ENCODE assay signal across 32 cellular contexts in genomic region chr1:24363994-24364393, GRCh38. TPM values are rescaled to one million over a fixed set of nuclear protein-coding genes. Genes with fewer than 3 reads are reported as not detected.
DNase-seq lines count a peak whose midpoint lies in the region; ATAC-seq, FAIRE-seq and TF ChIP-seq lines count a peak whose summit lies in the region.
"Had no signal": no experiment of that assay in that cellular context is flagged by ENCODE, and none has a peak within 500 bp of the region (broad histone marks: within the 10 kb centered on the region; RNA-seq: fewer than 3 reads in every experiment).

No MANE protein-coding gene starts in this region.

- H3F3A ChIP-seq in SK-N-SH (replicated peaks; ENCODE audit: insufficient read depth) = peaks cover 13% of the 10 kb centered on the region

- H4K20me1 ChIP-seq in K562 (replicated peaks; ENCODE audit: control insufficient read depth, insufficient read depth, low read length) = peaks cover 14% of the 10 kb centered on the region
- H4K20me1 ChIP-seq in SK-N-SH (ENCODE audit: insufficient read depth) = no peaks in the 10 kb centered on the region

- no peak for ATAC-seq in K562
- ATAC-seq: activated CD8-positive, alpha-beta T cell treated with anti-CD3 and anti-CD28 coated beads for 36 hours; left lobe of liver had no signal

- H3K4me2 ChIP-seq in K562 (ENCODE audit: insufficient read depth, low read length) (no peak overlapping the region), SK-N-SH (no peak overlapping the region)
- H3K4me2 ChIP-seq: KMS-11 had no signal

- FAIRE-seq in K562 (lab: Jason Lieb, UNC) = no peak
- FAIRE-seq: endometrium, HTR-8/SVneo, RCC 7860 had no signal

- H2AFZ ChIP-seq in K562 (ENCODE audit: low read depth, low read length) (no peak overlapping the region), SK-N-SH (ENCODE audit: low read depth) (no peak overlapping the region)
- H2AFZ ChIP-seq: GM23248 had no signal

- TF ChIP-seq POLR2A in K562 (conservative IDR thresholded peaks at IDR 0.05) (no peak), vagina (IDR thresholded peaks at IDR 0.05) (no peak), esophagus muscularis mucosa (IDR thresholded peaks at IDR 0.05; ENCODE audit: low read depth) (no peak)

- POLR2A ChIA-PET in K562 (lab: Yijun Ruan, JAX) = interaction anchor here (0.8 kb wide), 1 partner anchor 282 kb away, joined by 6 read pairs; no protein-coding TSS in a partner anchor
- POLR2A ChIA-PET in SK-N-SH (lab: Yijun Ruan, JAX) = no interaction called here

- CTCF ChIA-PET in K562 (lab: Yijun Ruan, JAX; ENCODE audit: low intra/inter-chr PET ratio) = no interaction called here
- CTCF ChIA-PET in SK-N-SH (lab: Yijun Ruan, JAX) = interaction anchor here (0.8 to 5.1 kb wide), 3 partner anchors 27 to 214 kb away, joined by 3 to 41 read pairs (median 33); no protein-coding TSS in a partner anchor

- H3K9ac ChIP-seq in HUES48 (ENCODE audit: low read depth, low read length) (no peak overlapping the region), K562 (ENCODE audit: insufficient read depth in 1 of 2, low read depth in 2 of 2, low read length in 2 of 2) (no peak overlapping the region), SK-N-SH (no peak overlapping the region)
- H3K9ac ChIP-seq: KMS-11 had no signal

- H3K9me1 ChIP-seq in K562 (ENCODE audit: control insufficient read depth, insufficient read depth, low read length) = peaks cover 2% of the 10 kb centered on the region

- H3K27ac ChIP-seq in HUES48 (ENCODE audit: low read depth, low read length) (peak overlapping the region; percentile 45), K562 (ENCODE audit: extremely low read depth, low read depth, low read length) (no peak overlapping the region), vagina (peak overlapping the region; percentile 45), SK-N-SH (ENCODE audit: low read depth in 2 of 2, low read length in 1 of 2) (no peak overlapping the region), esophagus muscularis mucosa (replicated peaks in 1 of 4) (no peak overlapping the region)
- H3K27ac ChIP-seq: KMS-11, thyroid gland had no signal

- no peak overlapping the region for H3K4me3 ChIP-seq in HUES48 (ENCODE audit: low read depth, low read length)
- no peak overlapping the region for H3K4me3 ChIP-seq in K562
- H3K4me3 ChIP-seq in vagina = no peak overlapping the region
- H3K4me3 ChIP-seq in SK-N-SH (ENCODE audit: low read depth in 2 of 2, low read length in 1 of 2) = no peak overlapping the region
- H3K4me3 ChIP-seq in esophagus muscularis mucosa = no peak overlapping the region
- H3K4me3 ChIP-seq: GM23248, smooth muscle cell, stomach, thyroid gland had no signal

- no peaks in the 10 kb centered on the region for H3K9me2 ChIP-seq in SK-N-SH

- TF ChIP-seq RAD21 in K562 (CRISPR knock-in tag; conservative IDR thresholded peaks at IDR 0.05 in 1 of 2, IDR thresholded peaks at IDR 0.05 in 1 of 2) (no peak), SK-N-SH (IDR thresholded peaks at IDR 0.05; ENCODE audit: low read length) (no peak)

- H3K27me3 ChIP-seq in HUES48 (ENCODE audit: control insufficient read depth, insufficient read depth, low read length) (no peaks in the 10 kb centered on the region), K562 (ENCODE audit: control insufficient read depth in 2 of 2, insufficient read depth in 2 of 2, low read length in 2 of 2) (peaks cover 4 to 67% of the 10 kb centered on the region in 2 experiments; a peak in 4 of 5 replicates), vagina (no peaks in the 10 kb centered on the region), SK-N-SH (ENCODE audit: insufficient read depth) (no peaks in the 10 kb centered on the region), esophagus muscularis mucosa (no peaks in the 10 kb centered on the region)
- H3K27me3 ChIP-seq: stomach, thyroid gland had no signal

- H3K9me3 ChIP-seq in HUES48 (ENCODE audit: control insufficient read depth, insufficient read depth, low read length) (no peaks in the 10 kb centered on the region), K562 (replicated peaks; ENCODE audit: control insufficient read depth, insufficient read depth, low read depth, low read length) (no peaks in the 10 kb centered on the region), vagina (no peaks in the 10 kb centered on the region), SK-N-SH (no peaks in the 10 kb centered on the region), esophagus muscularis mucosa (no peaks in the 10 kb centered on the region)
- H3K9me3 ChIP-seq: Caco-2, stomach, thyroid gland had no signal

- H3K79me2 ChIP-seq in K562 (ENCODE audit: control insufficient read depth, insufficient read depth, low read length) (no peaks in the 10 kb centered on the region), SK-N-SH (ENCODE audit: insufficient read depth) (no peaks in the 10 kb centered on the region)

- H3K36me3 ChIP-seq in HUES48 (ENCODE audit: control insufficient read depth, insufficient read depth, low read length) = no peaks in the 10 kb centered on the region
- no peaks in the 10 kb centered on the region for H3K36me3 ChIP-seq in K562 (ENCODE audit: control insufficient read depth, insufficient read depth, low read length)
- H3K36me3 ChIP-seq in vagina = no peaks in the 10 kb centered on the region
- peaks cover 0 to 5% of the 10 kb centered on the region in 2 experiments for H3K36me3 ChIP-seq in SK-N-SH (replicated peaks in 1 of 2; ENCODE audit: control insufficient read depth in 1 of 2, insufficient read depth in 2 of 2, low read length in 1 of 2)
- peaks cover 0 to 33% (median 8%) of the 10 kb centered on the region in 4 donors for H3K36me3 ChIP-seq in esophagus muscularis mucosa
- H3K36me3 ChIP-seq: thyroid gland had no signal

- DNase-seq in K562 (ENCODE audit: extremely low read depth in 1 of 4, low spot score in 3 of 4) (no peak), islet precursor cell (peak; percentile 46), vagina (ENCODE audit: extremely low spot score in 2 of 2) (no peak), mesenteric fat pad (ENCODE audit: low spot score) (no peak), SK-N-SH (no peak), esophagus muscularis mucosa (ENCODE audit: extremely low spot score) (no peak)
- DNase-seq: activated CD8-positive, alpha-beta memory T cell treated with anti-CD3 and anti-CD28 coated beads, Interleukin-2, amount 50 U/mL, for 48 hours; activated CD8-positive, alpha-beta T cell treated with anti-CD3 and anti-CD28 coated beads for 36 hours; activated naive CD4-positive, alpha-beta T cell treated with Interleukin-2 at 50 U/mL for 16 hours; Caco-2; cerebellar nuclear complex; dermis blood vessel endothelial cell; DMS53; NCI-H2029; NCI-H2227 treated with DMSO at 0.1 percent for 48 hours; NCI-H526 treated with DMSO at 0.1 percent for 48 hours; right cardiac atrium; stimulated activated CD4-positive, alpha-beta T cell treated with anti-CD3 and anti-CD28 coated beads, Interleukin-1b, Interleukin-23, amount 100 ng/mL, for 48 hours; stomach; SW 1271 had no signal

- BruUV-seq in K562 (replicated peaks; lab: Mats Ljungman, UMichigan) = no TSS peak

- H3K4me1 ChIP-seq in HUES48 (ENCODE audit: control insufficient read depth, insufficient read depth, low read length) = peaks cover 10% of the 10 kb centered on the region; the same call in 1 of the 2 replicates
- H3K4me1 ChIP-seq in K562 (replicated peaks in 1 of 2; ENCODE audit: control insufficient read depth in 2 of 2, insufficient read depth in 2 of 2, low read length in 2 of 2) = peaks cover 0 to 8% of the 10 kb centered on the region in 2 experiments; a peak in 2 of 5 replicates
- H3K4me1 ChIP-seq in vagina = peaks cover 41% of the 10 kb centered on the region
- H3K4me1 ChIP-seq in SK-N-SH (ENCODE audit: control insufficient read depth in 1 of 2, insufficient read depth in 2 of 2, low read depth in 1 of 2, low read length in 1 of 2) = peaks cover 11 to 15% of the 10 kb centered on the region in 2 experiments
- peaks cover 0 to 10% (median 6%) of the 10 kb centered on the region in 4 donors for H3K4me1 ChIP-seq in esophagus muscularis mucosa
- H3K4me1 ChIP-seq: Caco-2 had no signal

- TF ChIP-seq EP300 in K562 (IDR thresholded peaks at IDR 0.05; ENCODE audit: low read length) (no peak), SK-N-SH (IDR thresholded peaks at IDR 0.05; ENCODE audit: borderline replicate concordance in 1 of 2, low read depth in 1 of 2, low read length in 1 of 2) (no peak), esophagus muscularis mucosa (IDR thresholded peaks at IDR 0.05) (no peak)

- intact Hi-C loops in K562 (cut with micrococcal nuclease) (no loop called here), vagina (cut with DNase I) (no loop called here), esophagus muscularis mucosa (cut with DNase I) (no loop called here)

- in situ Hi-C loops in K562 (cut with MboI) = no loop called here

- TF ChIP-seq CTCF in K562 (IDR thresholded peaks at IDR 0.05 in 2 of 3, conservative IDR thresholded peaks at IDR 0.05 in 1 of 3; ENCODE audit: insufficient read depth in 2 of 3, low read depth in 1 of 3, low read length in 3 of 3) = no peak
- no peak for TF ChIP-seq CTCF in vagina (IDR thresholded peaks at IDR 0.05)
- TF ChIP-seq CTCF in SK-N-SH (IDR thresholded peaks at IDR 0.05) = no peak
- no peak for TF ChIP-seq CTCF in esophagus muscularis mucosa (IDR thresholded peaks at IDR 0.05)

- 17% methylated on average over 7 of the region's 7 CpGs for WGBS in K562 (ENCODE audit: insufficient coverage, low coverage, missing lambda C conversion rate)
- 98% methylated on average over 7 of the region's 7 CpGs for WGBS in SK-N-SH (ENCODE audit: low lambda C conversion rate)
- 90% methylated on average over 7 of the region's 7 CpGs for WGBS in esophagus muscularis mucosa

RNA-seq across cellular contexts. Expression of gene GRHL3, which starts 44.8 kb away (rescaled TPM):
- total RNA-seq in K562 (2011; cell fraction: chromatin; rRNA removed; ENCODE audit: low replicate concordance) = not detected in 2 replicates
- not detected in 2 replicates for total RNA-seq in K562 (2011; cell fraction: nucleolus; rRNA removed)
- total RNA-seq in K562 (2011; cell fraction: nucleoplasm; rRNA removed) = not detected in 2 replicates
- total RNA-seq in K562 (2014; rRNA removed) (not detected in 2 replicates), K562 (2014; rRNA removed; fragmentation: Illumina TruSeq; extraction: Trizol) (not detected in 2 replicates), K562 (2015; rRNA removed; fragmentation: Illumina TruSeq; extraction: Trizol) (not detected in 2 replicates), K562 (2021) (not detected in 2 replicates), vagina (58.7 TPM), mesenteric fat pad (not detected), esophagus muscularis mucosa (not detected)
- polyA plus RNA-seq in K562 (2011; rRNA removed) (not detected in 2 replicates), K562 (2014; fragmentation: Illumina TruSeq; extraction: Trizol) (0.04 TPM in 1 of 2 replicates, not detected in the other), K562 (2014; fragmentation: Nextera tagmentation; extraction: Ambion mirVana) (under 1 TPM in 1 of 2 experiments, not detected in 1; 0.01 TPM), K562 (2014; rRNA removed) (0.65 TPM in 1 of 2 replicates, not detected in the other), SK-N-SH (2012; rRNA removed) (0.05 TPM in 1 of 2 replicates, not detected in the other)
- not detected in 2 replicates for polyA plus RNA-seq in K562 (2011; cell fraction: cytosol; rRNA removed)
- polyA plus RNA-seq in K562 (2011; cell fraction: nucleus; rRNA removed) = not detected in 2 replicates
- polyA plus RNA-seq in K562 (2012) = 0.13 and 0.35 TPM in 2 replicates
- polyA minus RNA-seq in K562 (2011; rRNA and poly(A)+ RNA removed) = not detected in 2 replicates
- polyA minus RNA-seq in K562 (2011; cell fraction: cytosol; rRNA and poly(A)+ RNA removed) = not detected in 2 replicates
- polyA minus RNA-seq in K562 (2011; cell fraction: nucleus; rRNA and poly(A)+ RNA removed) = not detected in 2 replicates
- 0.03 TPM in 1 of 2 replicates, not detected in the other for polyA plus RNA-seq in SK-N-SH (2012; cell fraction: cytosol; rRNA removed)
- polyA plus RNA-seq in SK-N-SH (2012; cell fraction: nucleus; rRNA removed) = 0.02 TPM in 1 of 2 replicates, not detected in the other
- total RNA-seq: activated CD8-positive, alpha-beta T cell treated with anti-CD3 and anti-CD28 coated beads for 36 hours; activated T-helper 1 cell treated with anti-CD3 and anti-CD28 coated beads, Interleukin-12 subunit alpha, Interleukin-12 subunit beta, Interleukin-2, Interleukin-4 antibody, amounts not matched to agents 30 ng/mL and 10 ng/mL and 1 ng/mL, durations not matched to agents 14 hours and 24 hours and 36 hours; dermis blood vessel endothelial cell; fibroblast of lung; GM23248 had no signal
- polyA plus RNA-seq: CD14-positive monocyte, GM23248, right cardiac atrium had no signal

RNA-seq across cellular contexts. Expression of gene STPG1, which starts 49.6 kb away (rescaled TPM):
- total RNA-seq in K562 (2011; cell fraction: chromatin; rRNA removed; ENCODE audit: low replicate concordance) = 14.4 and 22.0 TPM in 2 replicates
- total RNA-seq in K562 (2011; cell fraction: nucleolus; rRNA removed) = 8.7 and 9.3 TPM in 2 replicates
- 14.4 and 16.4 TPM in 2 replicates for total RNA-seq in K562 (2011; cell fraction: nucleoplasm; rRNA removed)
- 6.7 and 7.6 TPM in 2 replicates for total RNA-seq in K562 (2014; rRNA removed)
- 8.2 and 8.3 TPM in 2 replicates for total RNA-seq in K562 (2014; rRNA removed; fragmentation: Illumina TruSeq; extraction: Trizol)
- 5.1 and 5.5 TPM in 2 replicates for total RNA-seq in K562 (2015; rRNA removed; fragmentation: Illumina TruSeq; extraction: Trizol)
- total RNA-seq in K562 (2021) = 7.2 and 7.6 TPM in 2 replicates
- 7.2 and 8.4 TPM in 2 replicates for polyA plus RNA-seq in K562 (2011; rRNA removed)
- polyA plus RNA-seq in K562 (2011; cell fraction: cytosol; rRNA removed) = 4.4 and 5.4 TPM in 2 replicates
- 5.9 and 7.6 TPM in 2 replicates for polyA plus RNA-seq in K562 (2011; cell fraction: nucleus; rRNA removed)
- polyA plus RNA-seq in K562 (2012) = 6.0 and 8.3 TPM in 2 replicates
- 9.0 and 10.1 TPM in 2 replicates for polyA plus RNA-seq in K562 (2014; fragmentation: Illumina TruSeq; extraction: Trizol)
- 10 to 100 TPM; 10.4 to 11.9 TPM for polyA plus RNA-seq in K562 (2014; fragmentation: Nextera tagmentation; extraction: Ambion mirVana)
- polyA plus RNA-seq in K562 (2014; rRNA removed) = 5.0 and 9.4 TPM in 2 replicates
- polyA minus RNA-seq in K562 (2011; rRNA and poly(A)+ RNA removed) = 7.0 and 7.8 TPM in 2 replicates
- polyA minus RNA-seq in K562 (2011; cell fraction: cytosol; rRNA and poly(A)+ RNA removed) = 2.1 and 3.9 TPM in 2 replicates
- 5.4 and 7.0 TPM in 2 replicates for polyA minus RNA-seq in K562 (2011; cell fraction: nucleus; rRNA and poly(A)+ RNA removed)
- 4.2 TPM for total RNA-seq in vagina
- 7.5 TPM for total RNA-seq in mesenteric fat pad
- 8.6 and 8.7 TPM in 2 replicates for polyA plus RNA-seq in SK-N-SH (2012; rRNA removed)
- 6.7 and 8.0 TPM in 2 replicates for polyA plus RNA-seq in SK-N-SH (2012; cell fraction: cytosol; rRNA removed)
- 8.3 and 8.9 TPM in 2 replicates for polyA plus RNA-seq in SK-N-SH (2012; cell fraction: nucleus; rRNA removed)
- total RNA-seq in esophagus muscularis mucosa = 1 to 10 TPM; 2.2 to 5.6 (median 4.1) TPM

RNA-seq across cellular contexts. Expression of gene NIPAL3, which starts 51.6 kb away (rescaled TPM):
- total RNA-seq in K562 (2011; cell fraction: chromatin; rRNA removed; ENCODE audit: low replicate concordance) = 55.9 and 56.4 TPM in 2 replicates
- 44.2 and 44.6 TPM in 2 replicates for total RNA-seq in K562 (2011; cell fraction: nucleolus; rRNA removed)
- 57.1 and 68.0 TPM in 2 replicates for total RNA-seq in K562 (2011; cell fraction: nucleoplasm; rRNA removed)
- total RNA-seq in K562 (2014; rRNA removed) (15.4 and 24.7 TPM in 2 replicates), K562 (2014; rRNA removed; fragmentation: Illumina TruSeq; extraction: Trizol) (16.3 and 16.6 TPM in 2 replicates), K562 (2015; rRNA removed; fragmentation: Illumina TruSeq; extraction: Trizol) (11.3 and 11.4 TPM in 2 replicates), K562 (2021) (26.0 and 26.3 TPM in 2 replicates), vagina (21.1 TPM), mesenteric fat pad (9.6 TPM), esophagus muscularis mucosa (10 to 100 TPM; 18.3 to 31.1 (median 26.6) TPM)
- polyA plus RNA-seq in K562 (2011; rRNA removed) (16.0 and 18.2 TPM in 2 replicates), K562 (2014; fragmentation: Illumina TruSeq; extraction: Trizol) (20.0 and 21.3 TPM in 2 replicates), K562 (2014; fragmentation: Nextera tagmentation; extraction: Ambion mirVana) (10 to 100 TPM; 10.5 to 12.2 TPM), K562 (2014; rRNA removed) (13.8 and 16.2 TPM in 2 replicates), SK-N-SH (2012; rRNA removed) (20.3 and 28.6 TPM in 2 replicates)
- polyA plus RNA-seq in K562 (2011; cell fraction: cytosol; rRNA removed) = 18.5 and 19.9 TPM in 2 replicates
- polyA plus RNA-seq in K562 (2011; cell fraction: nucleus; rRNA removed) = 14.4 and 16.1 TPM in 2 replicates
- polyA plus RNA-seq in K562 (2012) = 16.3 and 17.9 TPM in 2 replicates
- 18.9 and 24.0 TPM in 2 replicates for polyA minus RNA-seq in K562 (2011; rRNA and poly(A)+ RNA removed)
- 10.6 and 15.2 TPM in 2 replicates for polyA minus RNA-seq in K562 (2011; cell fraction: cytosol; rRNA and poly(A)+ RNA removed)
- polyA minus RNA-seq in K562 (2011; cell fraction: nucleus; rRNA and poly(A)+ RNA removed) = 13.1 and 19.4 TPM in 2 replicates
- polyA plus RNA-seq in SK-N-SH (2012; cell fraction: cytosol; rRNA removed) = 17.2 and 24.0 TPM in 2 replicates
- 17.4 and 17.9 TPM in 2 replicates for polyA plus RNA-seq in SK-N-SH (2012; cell fraction: nucleus; rRNA removed)

Comparison
In these comparisons a context has a peak if more than half of its experiments do, and no peak if none do; other contexts are left out.
1. H3K27ac ChIP-seq: peak in HUES48 (single experiment) and vagina (single experiment); none in K562 (single experiment), SK-N-SH (0 of 2) and esophagus muscularis mucosa (0 of 4).
2. RNA of gene GRHL3, which starts 44.8 kb away (total RNA-seq): 58.7 TPM in vagina (single experiment); not detected in mesenteric fat pad (single experiment), not detected in esophagus muscularis mucosa and not detected in K562; every median in the first group is over 10 times any median in the second.